ENCODE assay signal across 8 cellular contexts in genomic region chr19:35744688-35745327, GRCh38. TPM values are rescaled to one million over a fixed set of nuclear protein-coding genes. Genes with fewer than 3 reads are reported as not detected.
DNase-seq lines count a peak whose midpoint lies in the region; ATAC-seq and FAIRE-seq lines count a peak whose summit lies in the region.

No MANE protein-coding gene starts in this region.

- FAIRE-seq in urothelium cell line (lab: Jason Lieb, UNC), result no peak

- peak overlapping the region; percentile 100 for H3K27ac ChIP-seq in angular gyrus (ENCODE audit: low read depth, low read length)

- DNase-seq in ELF-1 (ENCODE audit: low read depth, low spot score) (peak; percentile 99), NCI-H187 treated with DMSO at 0.1 percent for 48 hours (lab: John Stamatoyannopoulos, UW) (peak; percentile 91), T-helper 2 cell (peak; percentile 78 to 96 (median 91)), left ventricle myocardium superior (peak; percentile 96), pulmonary artery endothelial cell (ENCODE audit: low read depth, low spot score) (peak; percentile 85), urothelium cell line (ENCODE audit: low spot score) (peak; percentile 93)

- intact Hi-C loops in left ventricle myocardium superior (cut with micrococcal nuclease), result no loop called here

- peak; percentile 30 for ATAC-seq in HG02610 (IDR thresholded peaks at IDR 0.05; ENCODE audit: unreplicated experiment)
- peak; percentile 74 for ATAC-seq in left ventricle myocardium superior

RNA-seq across cellular contexts. Expression of gene U2AF1L4, which starts 0.4 kb away (rescaled TPM):
- total RNA-seq in left ventricle myocardium superior (18.4 TPM), pulmonary artery endothelial cell (2.0 and 3.9 TPM in 2 replicates)

RNA-seq across cellular contexts. Expression of gene PSENEN, which starts 0.6 kb away (rescaled TPM):
- total RNA-seq in left ventricle myocardium superior, result 41.3 TPM
- 16.3 and 17.7 TPM in 2 replicates for total RNA-seq in pulmonary artery endothelial cell

RNA-seq across cellular contexts. Expression of gene IGFLR1, which starts 2.6 kb away (rescaled TPM):
- 3.2 TPM for total RNA-seq in left ventricle myocardium superior
- total RNA-seq in pulmonary artery endothelial cell, result 1.2 and 1.8 TPM in 2 replicates

RNA-seq across cellular contexts. Expression of gene LIN37, which starts 3.6 kb away (rescaled TPM):
- 8.3 TPM for total RNA-seq in left ventricle myocardium superior
- total RNA-seq in pulmonary artery endothelial cell, result 5.5 and 7.2 TPM in 2 replicates

RNA-seq across cellular contexts. Expression of gene HSPB6, which starts 12.0 kb away (rescaled TPM):
- total RNA-seq in left ventricle myocardium superior (676 TPM), pulmonary artery endothelial cell (0.20 and 0.67 TPM in 2 replicates)

Comparison
In these comparisons a context has a peak if more than half of its experiments do, and no peak if none do; other contexts are left out.
1. Peak in every context shown above with its lines: DNase-seq, ATAC-seq and H3K27ac ChIP-seq.